23 cellular contexts compared by ENCODE assay signal in genomic region chr1:147758379-147759100, GRCh38.
"Had no signal": no experiment of that assay in that cellular context is flagged by ENCODE, and none has a peak within 500 bp of the region (broad histone marks: within the 10 kb centered on the region; RNA-seq: fewer than 3 reads in every experiment).

No MANE protein-coding gene starts in this region.

- H2AFZ ChIP-seq: parathyroid adenoma had no signal

- DNase-seq: activated CD4-positive, alpha-beta T cell treated with anti-CD3 and anti-CD28 coated beads for 4 hours; activated CD4-positive, alpha-beta T cell treated with anti-CD3 and anti-CD28 coated beads, Interleukin-2, amount 50 U/mL, for 48 hours; activated CD4-positive, CD25-positive, alpha-beta regulatory T cell; activated CD8-positive, alpha-beta memory T cell treated with anti-CD3 and anti-CD28 coated beads, Interleukin-2, amount 50 U/mL, for 48 hours; activated naive CD4-positive, alpha-beta T cell; activated T-cell treated with anti-CD3 and anti-CD28 coated beads, Interleukin-2, amount 50 U/mL, for 4 hours; cerebellar nuclear complex; endodermal cell; heart left ventricle; left colon; mesenchymal stem cell; nephron progenitor cell; nucleus accumbens; small intestine; stimulated activated CD4-positive, alpha-beta T cell treated with anti-CD3 and anti-CD28 coated beads, Interleukin-15, amount 100 ng/mL, for 24 hours; stomach; T-helper 17 cell had no signal

- H3K4me3 ChIP-seq: coronary artery, stomach, suprapubic skin had no signal

- H3K27me3 ChIP-seq: heart left ventricle had no signal

- ATAC-seq: activated T-cell treated with anti-CD3 and anti-CD28 coated beads, Interleukin-2, amount 50 U/mL, for 4 hours; heart left ventricle; left colon; sciatic nerve; stimulated activated memory B cell treated with anti-CD40 and anti-IgM and Interleukin-4, amounts not matched to agents 10 μg/mL and 1 μg/mL and 100 μg/mL, for 72 hours; T-helper 17 cell had no signal

- H3K79me2 ChIP-seq: parathyroid adenoma had no signal

- H3K27ac ChIP-seq: heart left ventricle, parathyroid adenoma, stomach, suprapubic skin had no signal

- H3K36me3 ChIP-seq: heart left ventricle, stomach, suprapubic skin had no signal

- H3K9ac ChIP-seq: parathyroid adenoma had no signal

- H3K9me3 ChIP-seq: heart left ventricle, stomach, suprapubic skin had no signal

- FAIRE-seq: astrocyte, small intestine had no signal
